Comparison of ENCODE assay signal across 1 cellular context in the genomic region with DNA sequence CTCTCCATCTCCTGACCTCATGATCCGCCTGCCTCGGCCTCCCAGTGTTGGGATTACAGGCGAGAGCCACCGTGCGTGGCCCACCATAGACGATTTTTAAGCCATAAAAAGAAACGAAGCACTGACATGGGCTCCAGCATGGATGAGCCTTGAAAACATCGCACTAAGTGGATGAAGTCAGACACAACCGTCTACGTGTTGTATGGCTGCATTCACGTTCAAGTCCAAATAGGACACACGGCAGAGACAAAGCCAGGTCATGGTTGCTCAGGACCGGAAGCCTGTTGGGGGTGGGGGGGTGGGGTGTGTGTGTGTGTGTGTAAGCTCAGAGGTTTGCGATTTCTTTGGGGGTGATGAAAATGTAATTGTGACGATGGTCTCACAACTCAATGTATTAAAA.
TF ChIP-seq lines count a peak whose summit lies in the region.

No MANE protein-coding gene starts in this region.

TF ChIP-seq in SK-N-SH treated with all-trans-retinoic acid at 6 μM for 48 hours, 23 proteins besides CTCF, POLR2A, EP300 and RAD21 (continued from another document):
- TF ChIP-seq ESRRG (CRISPR knock-in tag; IDR thresholded peaks at IDR 0.05) (no peak), RARB (CRISPR knock-in tag; IDR thresholded peaks at IDR 0.05) (no peak), CSDC2 (CRISPR knock-in tag; IDR thresholded peaks at IDR 0.05) (no peak), ZC3H10 (CRISPR knock-in tag; IDR thresholded peaks at IDR 0.05) (no peak), ARNTL (CRISPR knock-in tag; IDR thresholded peaks at IDR 0.05; ENCODE audit: borderline replicate concordance, low read depth) (no peak), SNAI2 (CRISPR knock-in tag; IDR thresholded peaks at IDR 0.05) (no peak), ZNF8 (CRISPR knock-in tag; IDR thresholded peaks at IDR 0.05) (no peak), ZNF565 (CRISPR knock-in tag; conservative IDR thresholded peaks at IDR 0.05; ENCODE audit: low read depth) (no peak), BACH2 (CRISPR knock-in tag; IDR thresholded peaks at IDR 0.05; ENCODE audit: borderline replicate concordance) (no peak), ZNF70 (CRISPR knock-in tag; IDR thresholded peaks at IDR 0.05) (no peak), PPARA (CRISPR knock-in tag; IDR thresholded peaks at IDR 0.05; ENCODE audit: borderline replicate concordance) (no peak), ZFP30 (CRISPR knock-in tag; IDR thresholded peaks at IDR 0.05) (no peak), ZFP3 (CRISPR knock-in tag; IDR thresholded peaks at IDR 0.05) (no peak), TCF4 (CRISPR knock-in tag; IDR thresholded peaks at IDR 0.05; ENCODE audit: borderline replicate concordance) (no peak)
- TF ChIP-seq, protein P1, sequence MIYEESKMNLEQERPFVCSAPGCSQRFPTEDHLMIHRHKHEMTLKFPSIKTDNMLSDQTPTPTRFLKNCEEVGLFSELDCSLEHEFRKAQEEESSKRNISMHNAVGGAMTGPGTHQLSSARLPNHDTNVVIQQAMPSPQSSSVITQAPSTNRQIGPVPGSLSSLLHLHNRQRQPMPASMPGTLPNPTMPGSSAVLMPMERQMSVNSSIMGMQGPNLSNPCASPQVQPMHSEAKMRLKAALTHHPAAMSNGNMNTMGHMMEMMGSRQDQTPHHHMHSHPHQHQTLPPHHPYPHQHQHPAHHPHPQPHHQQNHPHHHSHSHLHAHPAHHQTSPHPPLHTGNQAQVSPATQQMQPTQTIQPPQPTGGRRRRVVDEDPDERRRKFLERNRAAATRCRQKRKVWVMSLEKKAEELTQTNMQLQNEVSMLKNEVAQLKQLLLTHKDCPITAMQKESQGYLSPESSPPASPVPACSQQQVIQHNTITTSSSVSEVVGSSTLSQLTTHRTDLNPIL (CRISPR knock-in tag; IDR thresholded peaks at IDR 0.05; ENCODE audit: low read depth), result no peak
- TF ChIP-seq, protein P2, sequence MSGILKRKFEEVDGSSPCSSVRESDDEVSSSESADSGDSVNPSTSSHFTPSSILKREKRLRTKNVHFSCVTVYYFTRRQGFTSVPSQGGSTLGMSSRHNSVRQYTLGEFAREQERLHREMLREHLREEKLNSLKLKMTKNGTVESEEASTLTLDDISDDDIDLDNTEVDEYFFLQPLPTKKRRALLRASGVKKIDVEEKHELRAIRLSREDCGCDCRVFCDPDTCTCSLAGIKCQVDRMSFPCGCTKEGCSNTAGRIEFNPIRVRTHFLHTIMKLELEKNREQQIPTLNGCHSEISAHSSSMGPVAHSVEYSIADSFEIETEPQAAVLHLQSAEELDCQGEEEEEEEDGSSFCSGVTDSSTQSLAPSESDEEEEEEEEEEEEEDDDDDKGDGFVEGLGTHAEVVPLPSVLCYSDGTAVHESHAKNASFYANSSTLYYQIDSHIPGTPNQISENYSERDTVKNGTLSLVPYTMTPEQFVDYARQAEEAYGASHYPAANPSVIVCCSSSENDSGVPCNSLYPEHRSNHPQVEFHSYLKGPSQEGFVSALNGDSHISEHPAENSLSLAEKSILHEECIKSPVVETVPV (CRISPR knock-in tag; IDR thresholded peaks at IDR 0.05), result no peak
